ENCODE assay signal across 8 cellular contexts in the genomic region with DNA sequence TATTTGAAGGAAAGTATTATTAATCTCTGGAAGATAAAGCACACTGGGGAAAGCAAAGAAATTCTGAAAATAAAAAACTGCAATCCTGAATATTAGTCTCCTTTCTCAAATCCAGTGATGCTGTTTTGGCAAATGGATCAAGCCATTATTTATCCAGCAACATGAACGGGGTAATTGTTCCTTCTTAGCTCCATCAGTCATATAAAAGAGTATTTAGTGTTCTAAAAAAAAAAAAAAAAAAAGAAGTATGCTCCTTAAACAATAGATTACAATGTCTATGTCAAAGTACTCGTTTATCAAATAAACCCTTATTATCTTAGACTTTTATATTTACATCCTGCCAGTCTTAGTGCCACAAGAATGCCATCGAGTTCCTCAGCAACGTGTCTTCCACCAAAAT. TPM values are rescaled to one million over a fixed set of nuclear protein-coding genes. Genes with fewer than 3 reads are reported as not detected.
DNase-seq lines count a peak whose midpoint lies in the region; ATAC-seq and TF ChIP-seq lines count a peak whose summit lies in the region.

No MANE protein-coding gene starts in this region.

- H2AFZ ChIP-seq in GM23338 (no peak overlapping the region), SU-DHL-6 (ENCODE audit: low read depth, low read length, severe bottlenecking) (no peak overlapping the region)

- peaks cover 56% of the 10 kb centered on the region for H3K79me2 ChIP-seq in GM23338 (replicated peaks; ENCODE audit: insufficient read depth)
- H3K79me2 ChIP-seq in SU-DHL-6 (ENCODE audit: insufficient read depth, low read length): no peaks in the 10 kb centered on the region

- TF ChIP-seq CTCF in GM23338 (conservative IDR thresholded peaks at IDR 0.05; ENCODE audit: low read depth in 2 of 2) (no peak), SU-DHL-6 (IDR thresholded peaks at IDR 0.05; ENCODE audit: insufficient read depth, low read length, poor library complexity, severe bottlenecking) (no peak), foreskin fibroblast (IDR thresholded peaks at IDR 0.05; ENCODE audit: low read depth, low read length) (no peak)

- peaks cover 42% of the 10 kb centered on the region for H3K4me1 Mint-ChIP-seq in GM23338

- H4K20me1 ChIP-seq in GM23338 (replicated peaks; ENCODE audit: insufficient read depth) (peaks cover 13% of the 10 kb centered on the region; the same call in 1 of the 2 replicates), SU-DHL-6 (ENCODE audit: low read depth, low read length) (0 out of 2 replicates have a peak, but pooled peaks cover 8% of the 10 kb centered on the region)

- H3K27ac Mint-ChIP-seq in GM23338: no peak overlapping the region

- H3F3A ChIP-seq in GM23338 (replicated peaks; ENCODE audit: low read depth) (0 out of 2 replicates have a peak, but pooled peaks cover 3% of the 10 kb centered on the region), SU-DHL-6 (ENCODE audit: insufficient read depth) (no peaks in the 10 kb centered on the region; the same call in none of the 2 replicates)

- peaks cover 21% of the 10 kb centered on the region for H3K4me1 ChIP-seq in GM23338 (ENCODE audit: insufficient read depth)

- H3K36me3 ChIP-seq in GM23338 (ENCODE audit: insufficient read depth): no peaks in the 10 kb centered on the region
- H3K36me3 ChIP-seq in SU-DHL-6 (ENCODE audit: low read length): no peaks in the 10 kb centered on the region

- peaks cover 2% of the 10 kb centered on the region for H3K27me3 Mint-ChIP-seq in GM23338 (ENCODE audit: insufficient read depth, low read depth, poor library complexity)

- DNase-seq in GM23338 (ENCODE audit: low spot score) (no peak), foreskin fibroblast (no peak), skeletal muscle cell (ENCODE audit: low read depth) (no peak), mesenteric fat pad (ENCODE audit: low spot score) (no peak), SHP77 treated with DMSO at 0.1 percent for 48 hours (lab: John Stamatoyannopoulos, UW) (no peak), NCI-H510A treated with DMSO at 0.1 percent for 48 hours (lab: John Stamatoyannopoulos, UW) (no peak)
- DNase-seq in activated effector memory CD4-positive, alpha-beta T cell treated with anti-CD3 and anti-CD28 coated beads, Interleukin-2, amount 50 U/mL, for 16 hours: no peak

- H3K9ac ChIP-seq in SU-DHL-6 (ENCODE audit: low read length): no peak overlapping the region

- peak overlapping the region; percentile 87 for H3K4me3 Mint-ChIP-seq in GM23338

- no peak for ATAC-seq in GM23338

- H3K27ac ChIP-seq in GM23338 (ENCODE audit: low read depth) (no peak overlapping the region), SU-DHL-6 (ENCODE audit: low read depth, low read length) (no peak overlapping the region)

- H3K36me3 Mint-ChIP-seq in GM23338 (ENCODE audit: low read depth): no peaks in the 10 kb centered on the region; the same call in 2 of the 3 replicates

- no peaks in the 10 kb centered on the region for H3K9me3 ChIP-seq in SU-DHL-6 (ENCODE audit: insufficient read depth, low read length)

- H3K9me3 Mint-ChIP-seq in GM23338: no peaks in the 10 kb centered on the region; the same call in 2 of the 3 replicates

- H3K27me3 ChIP-seq in GM23338 (ENCODE audit: insufficient read depth) (no peaks in the 10 kb centered on the region), SU-DHL-6 (ENCODE audit: low read length) (no peaks in the 10 kb centered on the region)

- H3K4me3 ChIP-seq in GM23338 (peak overlapping the region; percentile 94), SU-DHL-6 (ENCODE audit: insufficient read depth, low read length, poor library complexity, severe bottlenecking) (peak overlapping the region; percentile 60), foreskin fibroblast (ENCODE audit: low read depth in 1 of 2, low read length in 2 of 2) (peak overlapping the region; percentile 84 to 96), skeletal muscle cell (ENCODE audit: low read depth, low read length) (peak overlapping the region; percentile 94)

- H3K4me2 ChIP-seq in GM23338 (peak overlapping the region; percentile 95), SU-DHL-6 (ENCODE audit: low read depth, low read length, poor library complexity, severe bottlenecking) (peak overlapping the region; percentile 93)

- H3K9me2 ChIP-seq in GM23338 (ENCODE audit: insufficient read depth): no peaks in the 10 kb centered on the region
- H3K9me2 ChIP-seq in SU-DHL-6 (replicated peaks; ENCODE audit: insufficient read depth, low read length): no peaks in the 10 kb centered on the region

TF ChIP-seq in GM23338, 12 proteins besides CTCF, POLR2A, EP300 and RAD21 (continues in another document):
- TF ChIP-seq EZH2phosphoT487 (IDR thresholded peaks at IDR 0.05; ENCODE audit: unreplicated experiment) (no peak), EZH2 (IDR thresholded peaks at IDR 0.05; ENCODE audit: low read depth, unreplicated experiment) (no peak), JUNB (IDR thresholded peaks at IDR 0.05; ENCODE audit: unreplicated experiment) (no peak), STAT1 (IDR thresholded peaks at IDR 0.05; ENCODE audit: unreplicated experiment) (no peak), ZNF331 (CRISPR knock-in tag; IDR thresholded peaks at IDR 0.05; ENCODE audit: low read depth) (no peak), ZNF114 (CRISPR knock-in tag; IDR thresholded peaks at IDR 0.05) (no peak)
- TF ChIP-seq, protein P1, sequence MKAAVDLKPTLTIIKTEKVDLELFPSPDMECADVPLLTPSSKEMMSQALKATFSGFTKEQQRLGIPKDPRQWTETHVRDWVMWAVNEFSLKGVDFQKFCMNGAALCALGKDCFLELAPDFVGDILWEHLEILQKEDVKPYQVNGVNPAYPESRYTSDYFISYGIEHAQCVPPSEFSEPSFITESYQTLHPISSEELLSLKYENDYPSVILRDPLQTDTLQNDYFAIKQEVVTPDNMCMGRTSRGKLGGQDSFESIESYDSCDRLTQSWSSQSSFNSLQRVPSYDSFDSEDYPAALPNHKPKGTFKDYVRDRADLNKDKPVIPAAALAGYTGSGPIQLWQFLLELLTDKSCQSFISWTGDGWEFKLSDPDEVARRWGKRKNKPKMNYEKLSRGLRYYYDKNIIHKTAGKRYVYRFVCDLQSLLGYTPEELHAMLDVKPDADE (IDR thresholded peaks at IDR 0.05): no peak
- TF ChIP-seq, protein P2, sequence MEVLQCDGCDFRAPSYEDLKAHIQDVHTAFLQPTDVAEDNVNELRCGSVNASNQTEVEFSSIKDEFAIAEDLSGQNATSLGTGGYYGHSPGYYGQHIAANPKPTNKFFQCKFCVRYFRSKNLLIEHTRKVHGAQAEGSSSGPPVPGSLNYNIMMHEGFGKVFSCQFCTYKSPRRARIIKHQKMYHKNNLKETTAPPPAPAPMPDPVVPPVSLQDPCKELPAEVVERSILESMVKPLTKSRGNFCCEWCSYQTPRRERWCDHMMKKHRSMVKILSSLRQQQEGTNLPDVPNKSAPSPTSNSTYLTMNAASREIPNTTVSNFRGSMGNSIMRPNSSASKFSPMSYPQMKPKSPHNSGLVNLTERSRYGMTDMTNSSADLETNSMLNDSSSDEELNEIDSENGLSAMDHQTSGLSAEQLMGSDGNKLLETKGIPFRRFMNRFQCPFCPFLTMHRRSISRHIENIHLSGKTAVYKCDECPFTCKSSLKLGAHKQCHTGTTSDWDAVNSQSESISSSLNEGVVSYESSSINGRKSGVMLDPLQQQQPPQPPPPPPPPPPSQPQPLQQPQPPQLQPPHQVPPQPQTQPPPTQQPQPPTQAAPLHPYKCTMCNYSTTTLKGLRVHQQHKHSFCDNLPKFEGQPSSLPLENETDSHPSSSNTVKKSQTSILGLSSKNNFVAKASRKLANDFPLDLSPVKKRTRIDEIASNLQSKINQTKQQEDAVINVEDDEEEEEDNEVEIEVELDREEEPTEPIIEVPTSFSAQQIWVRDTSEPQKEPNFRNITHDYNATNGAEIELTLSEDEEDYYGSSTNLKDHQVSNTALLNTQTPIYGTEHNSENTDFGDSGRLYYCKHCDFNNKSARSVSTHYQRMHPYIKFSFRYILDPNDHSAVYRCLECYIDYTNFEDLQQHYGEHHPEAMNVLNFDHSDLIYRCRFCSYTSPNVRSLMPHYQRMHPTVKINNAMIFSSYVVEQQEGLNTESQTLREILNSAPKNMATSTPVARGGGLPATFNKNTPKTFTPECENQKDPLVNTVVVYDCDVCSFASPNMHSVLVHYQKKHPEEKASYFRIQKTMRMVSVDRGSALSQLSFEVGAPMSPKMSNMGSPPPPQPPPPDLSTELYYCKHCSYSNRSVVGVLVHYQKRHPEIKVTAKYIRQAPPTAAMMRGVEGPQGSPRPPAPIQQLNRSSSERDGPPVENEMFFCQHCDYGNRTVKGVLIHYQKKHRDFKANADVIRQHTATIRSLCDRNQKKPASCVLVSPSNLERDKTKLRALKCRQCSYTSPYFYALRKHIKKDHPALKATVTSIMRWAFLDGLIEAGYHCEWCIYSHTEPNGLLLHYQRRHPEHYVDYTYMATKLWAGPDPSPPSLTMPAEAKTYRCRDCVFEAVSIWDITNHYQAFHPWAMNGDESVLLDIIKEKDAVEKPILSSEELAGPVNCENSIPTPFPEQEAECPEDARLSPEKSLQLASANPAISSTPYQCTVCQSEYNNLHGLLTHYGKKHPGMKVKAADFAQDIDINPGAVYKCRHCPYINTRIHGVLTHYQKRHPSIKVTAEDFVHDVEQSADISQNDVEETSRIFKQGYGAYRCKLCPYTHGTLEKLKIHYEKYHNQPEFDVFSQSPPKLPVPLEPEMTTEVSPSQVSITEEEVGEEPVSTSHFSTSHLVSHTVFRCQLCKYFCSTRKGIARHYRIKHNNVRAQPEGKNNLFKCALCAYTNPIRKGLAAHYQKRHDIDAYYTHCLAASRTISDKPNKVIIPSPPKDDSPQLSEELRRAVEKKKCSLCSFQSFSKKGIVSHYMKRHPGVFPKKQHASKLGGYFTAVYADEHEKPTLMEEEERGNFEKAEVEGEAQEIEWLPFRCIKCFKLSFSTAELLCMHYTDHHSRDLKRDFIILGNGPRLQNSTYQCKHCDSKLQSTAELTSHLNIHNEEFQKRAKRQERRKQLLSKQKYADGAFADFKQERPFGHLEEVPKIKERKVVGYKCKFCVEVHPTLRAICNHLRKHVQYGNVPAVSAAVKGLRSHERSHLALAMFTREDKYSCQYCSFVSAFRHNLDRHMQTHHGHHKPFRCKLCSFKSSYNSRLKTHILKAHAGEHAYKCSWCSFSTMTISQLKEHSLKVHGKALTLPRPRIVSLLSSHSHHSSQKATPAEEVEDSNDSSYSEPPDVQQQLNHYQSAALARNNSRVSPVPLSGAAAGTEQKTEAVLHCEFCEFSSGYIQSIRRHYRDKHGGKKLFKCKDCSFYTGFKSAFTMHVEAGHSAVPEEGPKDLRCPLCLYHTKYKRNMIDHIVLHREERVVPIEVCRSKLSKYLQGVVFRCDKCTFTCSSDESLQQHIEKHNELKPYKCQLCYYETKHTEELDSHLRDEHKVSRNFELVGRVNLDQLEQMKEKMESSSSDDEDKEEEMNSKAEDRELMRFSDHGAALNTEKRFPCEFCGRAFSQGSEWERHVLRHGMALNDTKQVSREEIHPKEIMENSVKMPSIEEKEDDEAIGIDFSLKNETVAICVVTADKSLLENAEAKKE (CRISPR knock-in tag; IDR thresholded peaks at IDR 0.05): no peak

RNA-seq across cellular contexts. Expression of a gene that starts 1.3 kb away (rescaled TPM):
- total RNA-seq in GM23338 (2014; rRNA removed; shearing (Covaris generic)): 43.2 and 45.2 TPM in 2 replicates
- polyA plus RNA-seq in GM23338 (2016; fragmentation: Nextera tagmentation; extraction: Ambion mirVana): 153 and 226 TPM in 2 replicates
- 128 TPM for total RNA-seq in mesenteric fat pad
